In the genomic region with DNA sequence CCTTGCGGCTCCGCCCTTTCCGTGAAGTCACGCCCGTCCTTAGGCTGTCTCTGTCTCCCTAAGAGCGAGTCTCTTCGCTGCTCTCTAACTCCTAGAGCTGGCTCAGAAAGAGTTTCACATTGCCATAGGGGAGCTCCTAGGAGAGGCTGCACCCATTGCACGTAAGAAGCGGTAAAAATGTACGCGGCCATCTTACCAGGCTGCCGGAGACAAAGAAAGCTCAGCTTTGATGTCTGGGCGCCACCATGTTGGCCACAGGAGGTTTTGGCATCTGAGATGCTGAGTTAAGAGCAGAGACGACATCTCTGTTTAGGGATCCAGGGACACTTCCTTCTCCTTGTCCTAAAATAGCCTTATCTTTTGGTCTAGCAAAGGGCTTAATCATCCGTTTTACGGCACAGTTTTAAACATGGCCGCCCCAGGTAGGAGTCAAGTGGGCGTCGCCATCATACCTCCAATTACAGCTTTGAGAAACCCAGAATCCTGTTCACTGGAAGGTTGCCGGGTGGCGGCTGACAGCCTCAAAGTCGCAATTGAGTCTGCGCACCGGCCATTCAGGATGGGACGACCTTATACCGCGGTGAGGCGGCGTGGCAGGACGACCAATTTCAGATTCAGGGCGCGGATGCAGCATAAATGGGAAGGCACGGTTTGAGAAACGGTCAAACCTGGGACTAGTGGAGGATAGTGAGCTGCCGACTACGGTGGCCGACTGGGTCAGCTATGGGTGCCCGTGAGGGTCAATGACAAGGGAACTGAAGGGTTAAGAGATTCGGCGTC, we compare ENCODE assay signal across 8 cellular contexts. TPM values are rescaled to one million over a fixed set of nuclear protein-coding genes. Genes with fewer than 3 reads are reported as not detected.
DNase-seq lines count a peak whose midpoint lies in the region; ATAC-seq and TF ChIP-seq lines count a peak whose summit lies in the region.

A gene (plus strand): TSS at position 553 of the 780 bp plus-strand sequence. CDS start 16,501 bp downstream, outside the sequence.

- H3K4me3 ChIP-seq in GM23248 (peak within 1 kb of the TSS; percentile 91), epithelial cell of proximal tubule (ENCODE audit: low read depth, low read length) (peak within 1 kb of the TSS; percentile 96), mucosa of descending colon (peak within 1 kb of the TSS; percentile 47)

- no TSS peak for BruUV-seq in Calu3 (replicated peaks; lab: Mats Ljungman, UMichigan)

- no peaks in the 10 kb centered on the region for H3K4me1 ChIP-seq in GM23248 (ENCODE audit: insufficient read depth)
- H3K4me1 ChIP-seq in mucosa of descending colon (ENCODE audit: low read depth): peaks cover 4% of the 10 kb centered on the region

- no peaks in the 10 kb centered on the region for H4K20me1 ChIP-seq in GM23248 (ENCODE audit: insufficient read depth)

- no peaks in the 10 kb centered on the region for H3K9me3 ChIP-seq in GM23248 (ENCODE audit: low read depth)
- peaks cover 20% of the 10 kb centered on the region for H3K9me3 ChIP-seq in mucosa of descending colon

- no peaks in the 10 kb centered on the region for H3K36me3 ChIP-seq in GM23248 (ENCODE audit: low read depth)
- no peaks in the 10 kb centered on the region for H3K36me3 ChIP-seq in mucosa of descending colon (ENCODE audit: low read depth)

- no peak within 1 kb of the TSS for H3K27ac Mint-ChIP-seq in Calu3 (ENCODE audit: unreplicated experiment)

- CTCF ChIA-PET in Calu3 (lab: Charles Lee): no interaction called here

- no peaks in the 10 kb centered on the region for H3K4me1 Mint-ChIP-seq in Calu3 (ENCODE audit: low read depth, unreplicated experiment)

- H3K9me3 Mint-ChIP-seq in Calu3 (ENCODE audit: low read depth, unreplicated experiment): peaks cover 16% of the 10 kb centered on the region

- H3F3A ChIP-seq in GM23248 (ENCODE audit: insufficient read depth): no peaks in the 10 kb centered on the region

- H3K9me2 ChIP-seq in GM23248 (ENCODE audit: insufficient read depth): no peaks in the 10 kb centered on the region

- DNase-seq in C1 segment of cervical spinal cord (lab: John Stamatoyannopoulos, UW) (peak in 12 of 14 donors; percentile 58 to 89 (median 82)), GM23248 (peak; percentile 80), NCI-H524 treated with DMSO at 0.1 percent for 48 hours (lab: John Stamatoyannopoulos, UW) (peak; percentile 63), epithelial cell of proximal tubule (ENCODE audit: low read depth) (peak; percentile 63), mucosa of descending colon (peak; percentile 84 to 87 (median 85)), Calu3 (no peak)
- peak; percentile 76 for DNase-seq in activated CD8-positive, alpha-beta memory T cell treated with anti-CD3 and anti-CD28 coated beads, Interleukin-2, amount 50 U/mL, for 4 hours
- peak; percentile 65 to 69 for DNase-seq in stimulated activated CD8-positive, alpha-beta memory T cell treated with anti-CD3 and anti-CD28 coated beads, Interleukin-15, amount 100 ng/mL, for 4 hours (ENCODE audit: low read depth in 2 of 2)

- H3K4me2 ChIP-seq in GM23248 (ENCODE audit: unreplicated experiment): peak within 1 kb of the TSS; percentile 79

- no peaks in the 10 kb centered on the region for H3K36me3 Mint-ChIP-seq in Calu3 (ENCODE audit: insufficient read depth, unreplicated experiment)

- H3K27me3 Mint-ChIP-seq in Calu3 (ENCODE audit: unreplicated experiment): no peaks in the 10 kb centered on the region

- in situ Hi-C loops in GM23248 (cut with MboI): no loop called here

- intact Hi-C loops in mucosa of descending colon (cut with DNase I, micrococcal nuclease) (no loop called here), Calu3 (cut with micrococcal nuclease; ENCODE audit: unreplicated experiment) (no loop called here)

- H3K27me3 ChIP-seq in GM23248 (replicated peaks; ENCODE audit: insufficient read depth): no peaks in the 10 kb centered on the region

- no peak within 1 kb of the TSS for H3K4me3 Mint-ChIP-seq in Calu3 (ENCODE audit: low read depth, unreplicated experiment)

- H3K9ac ChIP-seq in GM23248: peak within 1 kb of the TSS; percentile 86

- no peaks in the 10 kb centered on the region for H3K79me2 ChIP-seq in GM23248 (ENCODE audit: insufficient read depth)

- peak within 1 kb of the TSS; percentile 77 for H3K27ac ChIP-seq in GM23248

- 1 to 3% methylated on average over 40 of the region's 40 CpGs for WGBS in GM23248 (ENCODE audit: low coverage in 1 of 2, low lambda C conversion rate in 2 of 2, missing lambda C conversion rate in 2 of 2), 2 experiments

- peak within 1 kb of the TSS; percentile 98 for H2AFZ ChIP-seq in GM23248

- ATAC-seq in mucosa of descending colon: peak; percentile 96

- TF ChIP-seq CTCF in epithelial cell of proximal tubule (conservative IDR thresholded peaks at IDR 0.05; ENCODE audit: low read depth, low read length) (no peak), mucosa of descending colon (IDR thresholded peaks at IDR 0.05) (no peak), Calu3 (IDR thresholded peaks at IDR 0.05; ENCODE audit: unreplicated experiment) (no peak)

RNA-seq across cellular contexts. Expression of the gene that starts here (rescaled TPM):
- total RNA-seq in GM23248 (2014; rRNA removed; shearing (Covaris generic)): 1.8 and 2.9 TPM in 2 replicates
- polyA plus RNA-seq in GM23248 (2016; fragmentation: Nextera tagmentation; extraction: Ambion mirVana): 2.2 and 2.4 TPM in 2 replicates
- total RNA-seq in epithelial cell of proximal tubule (1.3 and 1.7 TPM in 2 replicates), mucosa of descending colon (1 to 10 TPM; 3.8 to 6.6 (median 6.0) TPM), Calu3 (2022) (not detected in 2 replicates)
